1 cellular context compared by ENCODE assay signal in genomic region chr2:38376683-38377500, GRCh38.
TF ChIP-seq lines count a peak whose summit lies in the region.

TSS of gene ATL2 (minus strand) at chr2:38377273. CDS start at chr2:38377260, 13 bp downstream.

TF ChIP-seq in K562, 482 proteins besides CTCF, POLR2A, EP300 and RAD21 (continued from another document and continues in another):
- TF ChIP-seq NR4A1 (CRISPR knock-in tag; IDR thresholded peaks at IDR 0.05) (no peak), NR4A1 (tag; IDR thresholded peaks at IDR 0.05) (0 out of 2 replicates have a peak, but pooled peaks have one; percentile 31), DACH1 (IDR thresholded peaks at IDR 0.05; ENCODE audit: partially characterized antibody) (peak; percentile 31), NR3C1 (CRISPR knock-in tag; IDR thresholded peaks at IDR 0.05) (no peak), KLF16 (IDR thresholded peaks at IDR 0.05) (no peak), DNMT1 (IDR thresholded peaks at IDR 0.05) (no peak), PPARD (CRISPR knock-in tag; IDR thresholded peaks at IDR 0.05) (no peak), FIP1L1 (IDR thresholded peaks at IDR 0.05; ENCODE audit: low read depth, low read length, poor library complexity, severe bottlenecking) (peak; percentile 65), MTA2 (IDR thresholded peaks at IDR 0.05; ENCODE audit: low read depth) (no peak), FOS (IDR thresholded peaks at IDR 0.05; ENCODE audit: extremely low read depth, insufficient read length) (no peak), GABPB1 (CRISPR knock-in tag; IDR thresholded peaks at IDR 0.05) (peak; percentile 55; the same call in 1 of the 2 replicates), E2F4 (CRISPR knock-in tag; IDR thresholded peaks at IDR 0.05; ENCODE audit: low read depth) (no peak), POLR2G (IDR thresholded peaks at IDR 0.05; ENCODE audit: low read depth, low read length) (peak; percentile 95), PCBP2 (IDR thresholded peaks at IDR 0.05; ENCODE audit: low read depth, low read length, poor library complexity, severe bottlenecking) (peak; percentile 42), THRAP3 (IDR thresholded peaks at IDR 0.05; ENCODE audit: borderline replicate concordance) (no peak), ETV6 (IDR thresholded peaks at IDR 0.05; ENCODE audit: borderline replicate concordance in 1 of 2, low read depth in 2 of 2, low read length in 1 of 2) (no peak), ETV6 (CRISPR knock-in tag; IDR thresholded peaks at IDR 0.05; ENCODE audit: borderline replicate concordance) (no peak), FUS (optimal IDR thresholded peaks at IDR 0.05; ENCODE audit: low read depth, low read length) (no peak), MTF1 (CRISPR knock-in tag; IDR thresholded peaks at IDR 0.05; ENCODE audit: borderline replicate concordance) (no peak), ZNF282 (CRISPR knock-in tag; IDR thresholded peaks at IDR 0.05) (no peak; the same call in 1 of the 2 replicates), E4F1 (CRISPR knock-in tag; IDR thresholded peaks at IDR 0.05; ENCODE audit: borderline replicate concordance) (0 out of 2 replicates have a peak, but pooled peaks have one; percentile 30), ARHGAP35 (IDR thresholded peaks at IDR 0.05; ENCODE audit: partially characterized antibody) (no peak), STAG1 (CRISPR knock-in tag; IDR thresholded peaks at IDR 0.05; ENCODE audit: borderline replicate concordance) (no peak), ATF2 (CRISPR knock-in tag; IDR thresholded peaks at IDR 0.05) (no peak), MAFG (tag; conservative IDR thresholded peaks at IDR 0.05) (no peak), SIN3B (IDR thresholded peaks at IDR 0.05; ENCODE audit: low read depth) (peak; percentile 96), PHB (CRISPR knock-in tag; IDR thresholded peaks at IDR 0.05) (no peak), VEZF1 (CRISPR knock-in tag; IDR thresholded peaks at IDR 0.05) (peak; percentile 79), GATAD2A (IDR thresholded peaks at IDR 0.05) (peak; percentile 55; the same call in 1 of the 2 replicates), LCOR (CRISPR knock-in tag; IDR thresholded peaks at IDR 0.05) (peak; percentile 86; the same call in 1 of the 2 replicates), NR1H2 (CRISPR knock-in tag; IDR thresholded peaks at IDR 0.05) (no peak)
- TF ChIP-seq, protein P1, sequence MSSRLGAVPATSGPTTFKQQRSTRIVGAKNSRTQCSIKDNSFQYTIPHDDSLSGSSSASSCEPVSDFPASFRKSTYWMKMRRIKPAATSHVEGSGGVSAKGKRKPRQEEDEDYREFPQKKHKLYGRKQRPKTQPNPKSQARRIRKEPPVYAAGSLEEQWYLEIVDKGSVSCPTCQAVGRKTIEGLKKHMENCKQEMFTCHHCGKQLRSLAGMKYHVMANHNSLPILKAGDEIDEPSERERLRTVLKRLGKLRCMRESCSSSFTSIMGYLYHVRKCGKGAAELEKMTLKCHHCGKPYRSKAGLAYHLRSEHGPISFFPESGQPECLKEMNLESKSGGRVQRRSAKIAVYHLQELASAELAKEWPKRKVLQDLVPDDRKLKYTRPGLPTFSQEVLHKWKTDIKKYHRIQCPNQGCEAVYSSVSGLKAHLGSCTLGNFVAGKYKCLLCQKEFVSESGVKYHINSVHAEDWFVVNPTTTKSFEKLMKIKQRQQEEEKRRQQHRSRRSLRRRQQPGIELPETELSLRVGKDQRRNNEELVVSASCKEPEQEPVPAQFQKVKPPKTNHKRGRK (tag; IDR thresholded peaks at IDR 0.05), result no peak
- TF ChIP-seq, protein P2, sequence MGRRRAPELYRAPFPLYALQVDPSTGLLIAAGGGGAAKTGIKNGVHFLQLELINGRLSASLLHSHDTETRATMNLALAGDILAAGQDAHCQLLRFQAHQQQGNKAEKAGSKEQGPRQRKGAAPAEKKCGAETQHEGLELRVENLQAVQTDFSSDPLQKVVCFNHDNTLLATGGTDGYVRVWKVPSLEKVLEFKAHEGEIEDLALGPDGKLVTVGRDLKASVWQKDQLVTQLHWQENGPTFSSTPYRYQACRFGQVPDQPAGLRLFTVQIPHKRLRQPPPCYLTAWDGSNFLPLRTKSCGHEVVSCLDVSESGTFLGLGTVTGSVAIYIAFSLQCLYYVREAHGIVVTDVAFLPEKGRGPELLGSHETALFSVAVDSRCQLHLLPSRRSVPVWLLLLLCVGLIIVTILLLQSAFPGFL (CRISPR knock-in tag; IDR thresholded peaks at IDR 0.05), result no peak
- TF ChIP-seq, protein P3, sequence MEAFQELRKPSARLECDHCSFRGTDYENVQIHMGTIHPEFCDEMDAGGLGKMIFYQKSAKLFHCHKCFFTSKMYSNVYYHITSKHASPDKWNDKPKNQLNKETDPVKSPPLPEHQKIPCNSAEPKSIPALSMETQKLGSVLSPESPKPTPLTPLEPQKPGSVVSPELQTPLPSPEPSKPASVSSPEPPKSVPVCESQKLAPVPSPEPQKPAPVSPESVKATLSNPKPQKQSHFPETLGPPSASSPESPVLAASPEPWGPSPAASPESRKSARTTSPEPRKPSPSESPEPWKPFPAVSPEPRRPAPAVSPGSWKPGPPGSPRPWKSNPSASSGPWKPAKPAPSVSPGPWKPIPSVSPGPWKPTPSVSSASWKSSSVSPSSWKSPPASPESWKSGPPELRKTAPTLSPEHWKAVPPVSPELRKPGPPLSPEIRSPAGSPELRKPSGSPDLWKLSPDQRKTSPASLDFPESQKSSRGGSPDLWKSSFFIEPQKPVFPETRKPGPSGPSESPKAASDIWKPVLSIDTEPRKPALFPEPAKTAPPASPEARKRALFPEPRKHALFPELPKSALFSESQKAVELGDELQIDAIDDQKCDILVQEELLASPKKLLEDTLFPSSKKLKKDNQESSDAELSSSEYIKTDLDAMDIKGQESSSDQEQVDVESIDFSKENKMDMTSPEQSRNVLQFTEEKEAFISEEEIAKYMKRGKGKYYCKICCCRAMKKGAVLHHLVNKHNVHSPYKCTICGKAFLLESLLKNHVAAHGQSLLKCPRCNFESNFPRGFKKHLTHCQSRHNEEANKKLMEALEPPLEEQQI (IDR thresholded peaks at IDR 0.05), result peak; percentile 99
- TF ChIP-seq, protein P4, sequence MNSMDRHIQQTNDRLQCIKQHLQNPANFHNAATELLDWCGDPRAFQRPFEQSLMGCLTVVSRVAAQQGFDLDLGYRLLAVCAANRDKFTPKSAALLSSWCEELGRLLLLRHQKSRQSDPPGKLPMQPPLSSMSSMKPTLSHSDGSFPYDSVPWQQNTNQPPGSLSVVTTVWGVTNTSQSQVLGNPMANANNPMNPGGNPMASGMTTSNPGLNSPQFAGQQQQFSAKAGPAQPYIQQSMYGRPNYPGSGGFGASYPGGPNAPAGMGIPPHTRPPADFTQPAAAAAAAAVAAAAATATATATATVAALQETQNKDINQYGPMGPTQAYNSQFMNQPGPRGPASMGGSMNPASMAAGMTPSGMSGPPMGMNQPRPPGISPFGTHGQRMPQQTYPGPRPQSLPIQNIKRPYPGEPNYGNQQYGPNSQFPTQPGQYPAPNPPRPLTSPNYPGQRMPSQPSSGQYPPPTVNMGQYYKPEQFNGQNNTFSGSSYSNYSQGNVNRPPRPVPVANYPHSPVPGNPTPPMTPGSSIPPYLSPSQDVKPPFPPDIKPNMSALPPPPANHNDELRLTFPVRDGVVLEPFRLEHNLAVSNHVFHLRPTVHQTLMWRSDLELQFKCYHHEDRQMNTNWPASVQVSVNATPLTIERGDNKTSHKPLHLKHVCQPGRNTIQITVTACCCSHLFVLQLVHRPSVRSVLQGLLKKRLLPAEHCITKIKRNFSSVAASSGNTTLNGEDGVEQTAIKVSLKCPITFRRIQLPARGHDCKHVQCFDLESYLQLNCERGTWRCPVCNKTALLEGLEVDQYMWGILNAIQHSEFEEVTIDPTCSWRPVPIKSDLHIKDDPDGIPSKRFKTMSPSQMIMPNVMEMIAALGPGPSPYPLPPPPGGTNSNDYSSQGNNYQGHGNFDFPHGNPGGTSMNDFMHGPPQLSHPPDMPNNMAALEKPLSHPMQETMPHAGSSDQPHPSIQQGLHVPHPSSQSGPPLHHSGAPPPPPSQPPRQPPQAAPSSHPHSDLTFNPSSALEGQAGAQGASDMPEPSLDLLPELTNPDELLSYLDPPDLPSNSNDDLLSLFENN (IDR thresholded peaks at IDR 0.05; ENCODE audit: low read depth in 2 of 2, low read length in 2 of 2), result 0 out of 4 replicates have a peak, but pooled peaks of 1 of the 2 experiments have one; percentile 14
